Comparison of ENCODE assay signal across 1 cellular context in the genomic region with DNA sequence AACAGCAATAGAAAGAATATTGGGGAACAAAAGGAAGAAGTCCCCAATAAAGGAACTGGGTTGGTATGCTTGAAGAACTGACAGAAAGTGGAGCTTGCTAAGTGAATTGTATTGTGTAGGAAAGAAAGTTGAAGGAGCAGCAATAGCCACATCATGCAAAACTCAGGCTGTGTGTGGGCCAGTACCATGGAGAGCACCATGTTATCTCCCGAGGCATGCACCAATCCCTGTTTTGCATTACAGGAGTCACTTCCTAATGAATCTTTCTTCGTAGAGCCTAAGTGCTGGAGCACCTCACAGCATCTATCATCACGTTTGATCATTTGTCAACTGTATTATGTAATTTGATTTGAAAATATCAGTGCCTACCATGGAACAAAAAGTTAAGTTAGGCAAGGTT.
TF ChIP-seq lines count a peak whose summit lies in the region.

No MANE protein-coding gene starts in this region.

TF ChIP-seq in SK-N-SH, 30 proteins besides CTCF, POLR2A, EP300 and RAD21 (continued from another document):
- TF ChIP-seq, protein P1, sequence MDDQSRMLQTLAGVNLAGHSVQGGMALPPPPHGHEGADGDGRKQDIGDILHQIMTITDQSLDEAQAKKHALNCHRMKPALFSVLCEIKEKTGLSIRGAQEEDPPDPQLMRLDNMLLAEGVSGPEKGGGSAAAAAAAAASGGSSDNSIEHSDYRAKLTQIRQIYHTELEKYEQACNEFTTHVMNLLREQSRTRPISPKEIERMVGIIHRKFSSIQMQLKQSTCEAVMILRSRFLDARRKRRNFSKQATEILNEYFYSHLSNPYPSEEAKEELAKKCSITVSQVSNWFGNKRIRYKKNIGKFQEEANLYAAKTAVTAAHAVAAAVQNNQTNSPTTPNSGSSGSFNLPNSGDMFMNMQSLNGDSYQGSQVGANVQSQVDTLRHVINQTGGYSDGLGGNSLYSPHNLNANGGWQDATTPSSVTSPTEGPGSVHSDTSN (IDR thresholded peaks at IDR 0.05) = no peak
- TF ChIP-seq USF1 (IDR thresholded peaks at IDR 0.05; ENCODE audit: borderline replicate concordance, low read depth) = no peak
